In the genomic region with DNA sequence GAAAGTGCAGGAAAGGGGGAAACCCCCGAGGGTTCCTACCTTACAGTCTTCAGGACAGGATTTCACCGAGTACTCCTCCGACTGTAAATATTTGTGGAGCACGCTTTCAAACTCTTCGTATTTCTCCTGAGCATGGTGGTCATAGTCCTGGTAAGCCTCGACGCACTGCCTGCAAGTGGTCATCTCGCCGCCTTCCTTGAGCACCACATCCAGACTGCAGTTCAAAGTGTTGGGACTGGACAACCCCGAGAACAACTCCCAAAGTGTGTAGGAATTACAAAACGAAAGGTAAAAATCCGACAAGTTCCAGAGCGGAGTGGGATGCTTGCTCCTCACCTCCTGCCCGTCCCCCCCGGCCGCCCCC, we compare ENCODE assay signal across 8 cellular contexts.
A peak's percentile ranks its signal among the peaks of the same experiment; 100 is the strongest.
DNase-seq lines count a peak whose midpoint lies in the region; ATAC-seq and TF ChIP-seq lines count a peak whose summit lies in the region.

No MANE protein-coding gene starts in this region.

- H3K27me3 ChIP-seq in H7 (ENCODE audit: control insufficient read depth, insufficient read depth, low read length): peaks cover 48% of the 10 kb centered on the region

- no peak for TF ChIP-seq CTCF in fibroblast of pulmonary artery (IDR thresholded peaks at IDR 0.05; ENCODE audit: low read length, missing control alignments)
- TF ChIP-seq CTCF in retinal pigment epithelial cell (conservative IDR thresholded peaks at IDR 0.05; ENCODE audit: low read depth, low read length): no peak

- DNase-seq in H7: peak; percentile 19
- DNase-seq in SHP77 (lab: John Stamatoyannopoulos, UW): peak; percentile 65 to 71
- peak; percentile 18 for DNase-seq in fibroblast of pulmonary artery (ENCODE audit: low read depth)
- no peak for DNase-seq in retinal pigment epithelial cell (ENCODE audit: low read depth)
- no peak for DNase-seq in SW 1271 (lab: John Stamatoyannopoulos, UW)
- DNase-seq in HT-29 (ENCODE audit: low spot score): no peak
- DNase-seq in 8988T: no peak

- H3K4me3 ChIP-seq in H7 (ENCODE audit: insufficient read depth, low read depth, low read length) (peak overlapping the region; percentile 74), fibroblast of pulmonary artery (replicated peaks; ENCODE audit: low read depth, low read length) (peak overlapping the region; percentile 58), retinal pigment epithelial cell (ENCODE audit: low read length) (peak overlapping the region; percentile 87)

- ATAC-seq in GM19328 (IDR thresholded peaks at IDR 0.05; ENCODE audit: unreplicated experiment): no peak

- H3K36me3 ChIP-seq in H7 (replicated peaks; ENCODE audit: control insufficient read depth, insufficient read depth, low read length): no peaks in the 10 kb centered on the region

Comparison
In these comparisons a context has a peak if more than half of its experiments do, and no peak if none do; other contexts are left out.
1. DNase-seq: peak in H7 (single experiment), SHP77 (2 of 2) and fibroblast of pulmonary artery (single experiment); none in retinal pigment epithelial cell (single experiment), SW 1271 (0 of 2), HT-29 (single experiment) and 8988T (single experiment).
2. Peak in every context shown above with its lines, with median percentiles within 50 percentile points of each other: H3K4me3 ChIP-seq.